ENCODE assay signal across 1 cellular context in the genomic region with DNA sequence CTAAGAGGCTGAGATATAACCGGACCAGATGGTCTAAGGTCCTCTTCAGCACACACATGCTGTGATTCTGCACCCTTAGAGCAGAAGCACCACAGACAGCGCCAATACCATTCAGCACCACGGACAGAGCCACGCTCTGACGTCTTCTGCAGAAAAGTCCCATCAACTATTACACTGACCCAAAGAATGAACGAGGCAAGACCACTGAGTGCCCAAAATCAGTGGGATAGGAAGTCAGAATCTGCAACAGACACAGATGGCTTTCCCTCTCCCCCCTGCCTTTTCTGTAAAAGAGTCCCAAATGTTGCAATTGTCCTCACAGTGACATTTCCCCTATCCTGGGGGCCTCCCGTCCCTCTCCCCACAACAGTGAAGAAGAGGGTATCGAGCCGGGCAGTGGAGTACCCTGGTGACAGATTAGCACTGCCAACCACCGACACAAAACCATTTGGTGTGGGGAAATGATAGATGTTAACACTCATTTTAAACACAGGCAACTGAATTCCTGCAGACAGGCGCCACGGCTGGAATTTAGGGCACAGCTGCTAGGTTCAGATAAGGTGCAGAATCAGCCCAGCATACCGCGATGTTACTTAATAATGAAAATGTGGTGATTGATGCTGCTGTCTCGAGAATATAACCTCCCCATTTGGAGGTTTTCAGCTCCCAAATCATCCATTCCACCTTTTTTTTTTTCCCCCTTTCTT.
TF ChIP-seq lines count a peak whose summit lies in the region.

No MANE protein-coding gene starts in this region.

TF ChIP-seq in HepG2, 621 proteins besides CTCF, POLR2A, EP300 and RAD21 (continued from another document and continues in another):
- TF ChIP-seq, protein P1, sequence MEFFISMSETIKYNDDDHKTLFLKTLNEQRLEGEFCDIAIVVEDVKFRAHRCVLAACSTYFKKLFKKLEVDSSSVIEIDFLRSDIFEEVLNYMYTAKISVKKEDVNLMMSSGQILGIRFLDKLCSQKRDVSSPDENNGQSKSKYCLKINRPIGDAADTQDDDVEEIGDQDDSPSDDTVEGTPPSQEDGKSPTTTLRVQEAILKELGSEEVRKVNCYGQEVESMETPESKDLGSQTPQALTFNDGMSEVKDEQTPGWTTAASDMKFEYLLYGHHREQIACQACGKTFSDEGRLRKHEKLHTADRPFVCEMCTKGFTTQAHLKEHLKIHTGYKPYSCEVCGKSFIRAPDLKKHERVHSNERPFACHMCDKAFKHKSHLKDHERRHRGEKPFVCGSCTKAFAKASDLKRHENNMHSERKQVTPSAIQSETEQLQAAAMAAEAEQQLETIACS (CRISPR knock-in tag; IDR thresholded peaks at IDR 0.05) = peak; percentile 66
- TF ChIP-seq ZNF138 (CRISPR knock-in tag; IDR thresholded peaks at IDR 0.05; ENCODE audit: low read depth) = peak; percentile 100
- no peak for TF ChIP-seq ZNF550 (CRISPR knock-in tag; IDR thresholded peaks at IDR 0.05; ENCODE audit: borderline replicate concordance)
- TF ChIP-seq, protein P2, sequence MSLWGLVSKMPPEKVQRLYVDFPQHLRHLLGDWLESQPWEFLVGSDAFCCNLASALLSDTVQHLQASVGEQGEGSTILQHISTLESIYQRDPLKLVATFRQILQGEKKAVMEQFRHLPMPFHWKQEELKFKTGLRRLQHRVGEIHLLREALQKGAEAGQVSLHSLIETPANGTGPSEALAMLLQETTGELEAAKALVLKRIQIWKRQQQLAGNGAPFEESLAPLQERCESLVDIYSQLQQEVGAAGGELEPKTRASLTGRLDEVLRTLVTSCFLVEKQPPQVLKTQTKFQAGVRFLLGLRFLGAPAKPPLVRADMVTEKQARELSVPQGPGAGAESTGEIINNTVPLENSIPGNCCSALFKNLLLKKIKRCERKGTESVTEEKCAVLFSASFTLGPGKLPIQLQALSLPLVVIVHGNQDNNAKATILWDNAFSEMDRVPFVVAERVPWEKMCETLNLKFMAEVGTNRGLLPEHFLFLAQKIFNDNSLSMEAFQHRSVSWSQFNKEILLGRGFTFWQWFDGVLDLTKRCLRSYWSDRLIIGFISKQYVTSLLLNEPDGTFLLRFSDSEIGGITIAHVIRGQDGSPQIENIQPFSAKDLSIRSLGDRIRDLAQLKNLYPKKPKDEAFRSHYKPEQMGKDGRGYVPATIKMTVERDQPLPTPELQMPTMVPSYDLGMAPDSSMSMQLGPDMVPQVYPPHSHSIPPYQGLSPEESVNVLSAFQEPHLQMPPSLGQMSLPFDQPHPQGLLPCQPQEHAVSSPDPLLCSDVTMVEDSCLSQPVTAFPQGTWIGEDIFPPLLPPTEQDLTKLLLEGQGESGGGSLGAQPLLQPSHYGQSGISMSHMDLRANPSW (CRISPR knock-in tag; IDR thresholded peaks at IDR 0.05; ENCODE audit: borderline replicate concordance) = no peak
- no peak for TF ChIP-seq ADNP (CRISPR knock-in tag; IDR thresholded peaks at IDR 0.05)
- peak; percentile 81 for TF ChIP-seq ZNF629 (CRISPR knock-in tag; conservative IDR thresholded peaks at IDR 0.05)
- TF ChIP-seq, protein P3, sequence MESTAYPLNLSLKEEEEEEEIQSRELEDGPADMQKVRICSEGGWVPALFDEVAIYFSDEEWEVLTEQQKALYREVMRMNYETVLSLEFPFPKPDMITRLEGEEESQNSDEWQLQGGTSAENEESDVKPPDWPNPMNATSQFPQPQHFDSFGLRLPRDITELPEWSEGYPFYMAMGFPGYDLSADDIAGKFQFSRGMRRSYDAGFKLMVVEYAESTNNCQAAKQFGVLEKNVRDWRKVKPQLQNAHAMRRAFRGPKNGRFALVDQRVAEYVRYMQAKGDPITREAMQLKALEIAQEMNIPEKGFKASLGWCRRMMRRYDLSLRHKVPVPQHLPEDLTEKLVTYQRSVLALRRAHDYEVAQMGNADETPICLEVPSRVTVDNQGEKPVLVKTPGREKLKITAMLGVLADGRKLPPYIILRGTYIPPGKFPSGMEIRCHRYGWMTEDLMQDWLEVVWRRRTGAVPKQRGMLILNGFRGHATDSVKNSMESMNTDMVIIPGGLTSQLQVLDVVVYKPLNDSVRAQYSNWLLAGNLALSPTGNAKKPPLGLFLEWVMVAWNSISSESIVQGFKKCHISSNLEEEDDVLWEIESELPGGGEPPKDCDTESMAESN (CRISPR knock-in tag; conservative IDR thresholded peaks at IDR 0.05) = peak; percentile 98
- peak; percentile 99 for TF ChIP-seq MTF1 (CRISPR knock-in tag; IDR thresholded peaks at IDR 0.05)
- peak; percentile 99 for TF ChIP-seq ZNF782 (CRISPR knock-in tag; IDR thresholded peaks at IDR 0.05; ENCODE audit: borderline replicate concordance)
- TF ChIP-seq, protein P4, sequence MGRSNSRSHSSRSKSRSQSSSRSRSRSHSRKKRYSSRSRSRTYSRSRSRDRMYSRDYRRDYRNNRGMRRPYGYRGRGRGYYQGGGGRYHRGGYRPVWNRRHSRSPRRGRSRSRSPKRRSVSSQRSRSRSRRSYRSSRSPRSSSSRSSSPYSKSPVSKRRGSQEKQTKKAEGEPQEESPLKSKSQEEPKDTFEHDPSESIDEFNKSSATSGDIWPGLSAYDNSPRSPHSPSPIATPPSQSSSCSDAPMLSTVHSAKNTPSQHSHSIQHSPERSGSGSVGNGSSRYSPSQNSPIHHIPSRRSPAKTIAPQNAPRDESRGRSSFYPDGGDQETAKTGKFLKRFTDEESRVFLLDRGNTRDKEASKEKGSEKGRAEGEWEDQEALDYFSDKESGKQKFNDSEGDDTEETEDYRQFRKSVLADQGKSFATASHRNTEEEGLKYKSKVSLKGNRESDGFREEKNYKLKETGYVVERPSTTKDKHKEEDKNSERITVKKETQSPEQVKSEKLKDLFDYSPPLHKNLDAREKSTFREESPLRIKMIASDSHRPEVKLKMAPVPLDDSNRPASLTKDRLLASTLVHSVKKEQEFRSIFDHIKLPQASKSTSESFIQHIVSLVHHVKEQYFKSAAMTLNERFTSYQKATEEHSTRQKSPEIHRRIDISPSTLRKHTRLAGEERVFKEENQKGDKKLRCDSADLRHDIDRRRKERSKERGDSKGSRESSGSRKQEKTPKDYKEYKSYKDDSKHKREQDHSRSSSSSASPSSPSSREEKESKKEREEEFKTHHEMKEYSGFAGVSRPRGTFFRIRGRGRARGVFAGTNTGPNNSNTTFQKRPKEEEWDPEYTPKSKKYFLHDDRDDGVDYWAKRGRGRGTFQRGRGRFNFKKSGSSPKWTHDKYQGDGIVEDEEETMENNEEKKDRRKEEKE (IDR thresholded peaks at IDR 0.05) = no peak
- peak; percentile 93; the same call in 1 of the 2 replicates for TF ChIP-seq ZNF101 (CRISPR knock-in tag; IDR thresholded peaks at IDR 0.05; ENCODE audit: borderline replicate concordance, low read depth)
- TF ChIP-seq ZNF749 (CRISPR knock-in tag; IDR thresholded peaks at IDR 0.05; ENCODE audit: borderline replicate concordance) = peak; percentile 100
- TF ChIP-seq ZNF501 (CRISPR knock-in tag; IDR thresholded peaks at IDR 0.05) = peak; percentile 88
- no peak for TF ChIP-seq ZFP62 (CRISPR knock-in tag; IDR thresholded peaks at IDR 0.05)
- TF ChIP-seq, protein P5, sequence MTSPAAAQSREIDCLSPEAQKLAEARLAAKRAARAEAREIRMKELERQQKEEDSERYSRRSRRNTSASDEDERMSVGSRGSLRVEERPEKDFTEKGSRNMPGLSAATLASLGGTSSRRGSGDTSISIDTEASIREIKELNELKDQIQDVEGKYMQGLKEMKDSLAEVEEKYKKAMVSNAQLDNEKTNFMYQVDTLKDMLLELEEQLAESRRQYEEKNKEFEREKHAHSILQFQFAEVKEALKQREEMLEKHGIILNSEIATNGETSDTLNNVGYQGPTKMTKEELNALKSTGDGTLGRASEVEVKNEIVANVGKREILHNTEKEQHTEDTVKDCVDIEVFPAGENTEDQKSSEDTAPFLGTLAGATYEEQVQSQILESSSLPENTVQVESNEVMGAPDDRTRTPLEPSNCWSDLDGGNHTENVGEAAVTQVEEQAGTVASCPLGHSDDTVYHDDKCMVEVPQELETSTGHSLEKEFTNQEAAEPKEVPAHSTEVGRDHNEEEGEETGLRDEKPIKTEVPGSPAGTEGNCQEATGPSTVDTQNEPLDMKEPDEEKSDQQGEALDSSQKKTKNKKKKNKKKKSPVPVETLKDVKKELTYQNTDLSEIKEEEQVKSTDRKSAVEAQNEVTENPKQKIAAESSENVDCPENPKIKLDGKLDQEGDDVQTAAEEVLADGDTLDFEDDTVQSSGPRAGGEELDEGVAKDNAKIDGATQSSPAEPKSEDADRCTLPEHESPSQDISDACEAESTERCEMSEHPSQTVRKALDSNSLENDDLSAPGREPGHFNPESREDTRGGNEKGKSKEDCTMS (CRISPR knock-in tag; conservative IDR thresholded peaks at IDR 0.05) = peak; percentile 99
- TF ChIP-seq POLR2AphosphoS5 (IDR thresholded peaks at IDR 0.05; ENCODE audit: low read depth, low read length) = no peak
- TF ChIP-seq ATM (IDR thresholded peaks at IDR 0.05; ENCODE audit: borderline replicate concordance) = no peak
- TF ChIP-seq HOXA3 (CRISPR knock-in tag; IDR thresholded peaks at IDR 0.05) = peak; percentile 95
- TF ChIP-seq, protein P6, sequence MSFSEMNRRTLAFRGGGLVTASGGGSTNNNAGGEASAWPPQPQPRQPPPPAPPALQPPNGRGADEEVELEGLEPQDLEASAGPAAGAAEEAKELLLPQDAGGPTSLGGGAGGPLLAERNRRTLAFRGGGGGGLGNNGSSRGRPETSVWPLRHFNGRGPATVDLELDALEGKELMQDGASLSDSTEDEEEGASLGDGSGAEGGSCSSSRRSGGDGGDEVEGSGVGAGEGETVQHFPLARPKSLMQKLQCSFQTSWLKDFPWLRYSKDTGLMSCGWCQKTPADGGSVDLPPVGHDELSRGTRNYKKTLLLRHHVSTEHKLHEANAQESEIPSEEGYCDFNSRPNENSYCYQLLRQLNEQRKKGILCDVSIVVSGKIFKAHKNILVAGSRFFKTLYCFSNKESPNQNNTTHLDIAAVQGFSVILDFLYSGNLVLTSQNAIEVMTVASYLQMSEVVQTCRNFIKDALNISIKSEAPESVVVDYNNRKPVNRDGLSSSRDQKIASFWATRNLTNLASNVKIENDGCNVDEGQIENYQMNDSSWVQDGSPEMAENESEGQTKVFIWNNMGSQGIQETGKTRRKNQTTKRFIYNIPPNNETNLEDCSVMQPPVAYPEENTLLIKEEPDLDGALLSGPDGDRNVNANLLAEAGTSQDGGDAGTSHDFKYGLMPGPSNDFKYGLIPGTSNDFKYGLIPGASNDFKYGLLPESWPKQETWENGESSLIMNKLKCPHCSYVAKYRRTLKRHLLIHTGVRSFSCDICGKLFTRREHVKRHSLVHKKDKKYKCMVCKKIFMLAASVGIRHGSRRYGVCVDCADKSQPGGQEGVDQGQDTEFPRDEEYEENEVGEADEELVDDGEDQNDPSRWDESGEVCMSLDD (CRISPR knock-in tag; IDR thresholded peaks at IDR 0.05; ENCODE audit: borderline replicate concordance) = peak; percentile 99
- peak; percentile 85 for TF ChIP-seq ZNF788 (CRISPR knock-in tag; IDR thresholded peaks at IDR 0.05; ENCODE audit: borderline replicate concordance)
- TF ChIP-seq NFRKB (IDR thresholded peaks at IDR 0.05) = no peak
- peak; percentile 92 for TF ChIP-seq XRCC5 (optimal IDR thresholded peaks at IDR 0.05; ENCODE audit: low read length)
- peak; percentile 93 for TF ChIP-seq TBX2 (CRISPR knock-in tag; IDR thresholded peaks at IDR 0.05; ENCODE audit: borderline replicate concordance)
- TF ChIP-seq GABPB1 (CRISPR knock-in tag; IDR thresholded peaks at IDR 0.05) = peak; percentile 68; the same call in 1 of the 2 replicates
- TF ChIP-seq KLF11 (CRISPR knock-in tag; IDR thresholded peaks at IDR 0.05) = peak; percentile 100
- peak; percentile 100 for TF ChIP-seq ZNF607 (CRISPR knock-in tag; IDR thresholded peaks at IDR 0.05; ENCODE audit: borderline replicate concordance)
- TF ChIP-seq, protein P7, sequence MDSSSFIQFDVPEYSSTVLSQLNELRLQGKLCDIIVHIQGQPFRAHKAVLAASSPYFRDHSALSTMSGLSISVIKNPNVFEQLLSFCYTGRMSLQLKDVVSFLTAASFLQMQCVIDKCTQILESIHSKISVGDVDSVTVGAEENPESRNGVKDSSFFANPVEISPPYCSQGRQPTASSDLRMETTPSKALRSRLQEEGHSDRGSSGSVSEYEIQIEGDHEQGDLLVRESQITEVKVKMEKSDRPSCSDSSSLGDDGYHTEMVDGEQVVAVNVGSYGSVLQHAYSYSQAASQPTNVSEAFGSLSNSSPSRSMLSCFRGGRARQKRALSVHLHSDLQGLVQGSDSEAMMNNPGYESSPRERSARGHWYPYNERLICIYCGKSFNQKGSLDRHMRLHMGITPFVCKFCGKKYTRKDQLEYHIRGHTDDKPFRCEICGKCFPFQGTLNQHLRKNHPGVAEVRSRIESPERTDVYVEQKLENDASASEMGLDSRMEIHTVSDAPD (CRISPR knock-in tag; IDR thresholded peaks at IDR 0.05) = peak; percentile 90
- TF ChIP-seq, protein P8, sequence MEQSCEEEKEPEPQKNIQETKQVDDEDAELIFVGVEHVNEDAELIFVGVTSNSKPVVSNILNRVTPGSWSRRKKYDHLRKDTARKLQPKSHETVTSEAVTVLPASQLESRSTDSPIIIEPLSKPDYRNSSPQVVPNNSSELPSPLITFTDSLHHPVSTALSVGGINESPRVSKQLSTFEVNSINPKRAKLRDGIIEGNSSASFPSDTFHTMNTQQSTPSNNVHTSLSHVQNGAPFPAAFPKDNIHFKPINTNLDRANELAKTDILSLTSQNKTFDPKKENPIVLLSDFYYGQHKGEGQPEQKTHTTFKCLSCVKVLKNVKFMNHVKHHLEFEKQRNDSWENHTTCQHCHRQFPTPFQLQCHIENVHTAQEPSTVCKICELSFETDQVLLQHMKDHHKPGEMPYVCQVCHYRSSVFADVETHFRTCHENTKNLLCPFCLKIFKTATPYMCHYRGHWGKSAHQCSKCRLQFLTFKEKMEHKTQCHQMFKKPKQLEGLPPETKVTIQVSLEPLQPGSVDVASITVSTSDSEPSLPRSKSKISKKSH (CRISPR knock-in tag; IDR thresholded peaks at IDR 0.05; ENCODE audit: borderline replicate concordance) = peak; percentile 83; the same call in 1 of the 2 replicates
- TF ChIP-seq, protein P9, sequence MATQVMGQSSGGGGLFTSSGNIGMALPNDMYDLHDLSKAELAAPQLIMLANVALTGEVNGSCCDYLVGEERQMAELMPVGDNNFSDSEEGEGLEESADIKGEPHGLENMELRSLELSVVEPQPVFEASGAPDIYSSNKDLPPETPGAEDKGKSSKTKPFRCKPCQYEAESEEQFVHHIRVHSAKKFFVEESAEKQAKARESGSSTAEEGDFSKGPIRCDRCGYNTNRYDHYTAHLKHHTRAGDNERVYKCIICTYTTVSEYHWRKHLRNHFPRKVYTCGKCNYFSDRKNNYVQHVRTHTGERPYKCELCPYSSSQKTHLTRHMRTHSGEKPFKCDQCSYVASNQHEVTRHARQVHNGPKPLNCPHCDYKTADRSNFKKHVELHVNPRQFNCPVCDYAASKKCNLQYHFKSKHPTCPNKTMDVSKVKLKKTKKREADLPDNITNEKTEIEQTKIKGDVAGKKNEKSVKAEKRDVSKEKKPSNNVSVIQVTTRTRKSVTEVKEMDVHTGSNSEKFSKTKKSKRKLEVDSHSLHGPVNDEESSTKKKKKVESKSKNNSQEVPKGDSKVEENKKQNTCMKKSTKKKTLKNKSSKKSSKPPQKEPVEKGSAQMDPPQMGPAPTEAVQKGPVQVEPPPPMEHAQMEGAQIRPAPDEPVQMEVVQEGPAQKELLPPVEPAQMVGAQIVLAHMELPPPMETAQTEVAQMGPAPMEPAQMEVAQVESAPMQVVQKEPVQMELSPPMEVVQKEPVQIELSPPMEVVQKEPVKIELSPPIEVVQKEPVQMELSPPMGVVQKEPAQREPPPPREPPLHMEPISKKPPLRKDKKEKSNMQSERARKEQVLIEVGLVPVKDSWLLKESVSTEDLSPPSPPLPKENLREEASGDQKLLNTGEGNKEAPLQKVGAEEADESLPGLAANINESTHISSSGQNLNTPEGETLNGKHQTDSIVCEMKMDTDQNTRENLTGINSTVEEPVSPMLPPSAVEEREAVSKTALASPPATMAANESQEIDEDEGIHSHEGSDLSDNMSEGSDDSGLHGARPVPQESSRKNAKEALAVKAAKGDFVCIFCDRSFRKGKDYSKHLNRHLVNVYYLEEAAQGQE (IDR thresholded peaks at IDR 0.05; ENCODE audit: borderline replicate concordance in 1 of 2, low read depth in 1 of 2, low read length in 2 of 2) = peak; percentile 100
